Comparison of ENCODE assay signal across 8 cellular contexts in genomic region chr3:49171119-49171774, GRCh38. TPM values are rescaled to one million over a fixed set of nuclear protein-coding genes. Genes with fewer than 3 reads are reported as not detected.
DNase-seq lines count a peak whose midpoint lies in the region; ATAC-seq and TF ChIP-seq lines count a peak whose summit lies in the region.

TSS of gene KLHDC8B (plus strand) at chr3:49171598. CDS start at chr3:49172770, 1,172 bp downstream.

- TF ChIP-seq CTCF in GM12873 (IDR thresholded peaks at IDR 0.05; ENCODE audit: insufficient read depth, low read depth, low read length, missing control alignments), result peak; percentile 88

- peak within 1 kb of the TSS; percentile 84 for H3K27ac ChIP-seq in muscle layer of colon (ENCODE audit: low read depth, low read length)

- H3K9ac ChIP-seq in muscle layer of colon (ENCODE audit: low read length), result peak within 1 kb of the TSS; percentile 85

- DNase-seq in OCI-M2 (lab: John Stamatoyannopoulos, UW; ENCODE audit: unreplicated experiment), result peak; percentile 79
- DNase-seq in activated T-cell treated with anti-CD3 and anti-CD28 coated beads, Interleukin-2, amount 50 U/mL, for 48 hours, result peak; percentile 92 to 94
- DNase-seq in stimulated activated CD8-positive, alpha-beta memory T cell treated with anti-CD3 and anti-CD28 coated beads, Interleukin-4, amount 100 ng/mL, for 4 hours (ENCODE audit: low read depth in 2 of 2, low spot score in 1 of 2), result peak; percentile 56 to 65

- no peaks in the 10 kb centered on the region for H3K9me3 ChIP-seq in muscle layer of colon (ENCODE audit: low read length)

- peaks cover 21% of the 10 kb centered on the region for H3K36me3 ChIP-seq in muscle layer of colon (ENCODE audit: insufficient read depth, low read length)

- H3K4me1 ChIP-seq in muscle layer of colon (ENCODE audit: insufficient read depth, low read length), result peaks cover 41% of the 10 kb centered on the region

- no peaks in the 10 kb centered on the region for H3K27me3 ChIP-seq in muscle layer of colon (ENCODE audit: control insufficient read depth in 1 of 2, insufficient read depth in 2 of 2, low read length in 2 of 2)

- ATAC-seq in HG03558 (IDR thresholded peaks at IDR 0.05; ENCODE audit: extremely low read depth, unreplicated experiment) (peak; percentile 45), esophagus mucosa (peak; percentile 76), GM21367 (IDR thresholded peaks at IDR 0.05; ENCODE audit: unreplicated experiment) (no peak)

- H3K4me3 ChIP-seq in muscle layer of colon (ENCODE audit: low read depth in 1 of 2, low read length in 2 of 2), result peak within 1 kb of the TSS; percentile 84 to 90

RNA-seq across cellular contexts. Expression of gene KLHDC8B, which starts in this region (rescaled TPM):
- total RNA-seq in esophagus mucosa, result 39.6 TPM
